ENCODE assay signal across 31 cellular contexts in genomic region chr1:102219463-102219862, GRCh38.
DNase-seq lines count a peak whose midpoint lies in the region; ATAC-seq and TF ChIP-seq lines count a peak whose summit lies in the region.
"Had no signal": no experiment of that assay in that cellular context is flagged by ENCODE, and none has a peak within 500 bp of the region (broad histone marks: within the 10 kb centered on the region; RNA-seq: fewer than 3 reads in every experiment).

No MANE protein-coding gene starts in this region.

- H3K27ac ChIP-seq in KMS-11: no peak overlapping the region; the same call in 1 of the 2 replicates
- H3K27ac ChIP-seq: BLaER1, brain microvascular endothelial cell, esophagus squamous epithelium, foreskin keratinocyte, heart left ventricle, left lung, ovary had no signal

- H3K79me2 ChIP-seq in KMS-11 (ENCODE audit: insufficient read depth, low read depth): no peaks in the 10 kb centered on the region

- H3K27me3 ChIP-seq in KMS-11 (ENCODE audit: insufficient read depth, low read depth): no peaks in the 10 kb centered on the region
- H3K27me3 ChIP-seq: BLaER1, brain microvascular endothelial cell, esophagus squamous epithelium, foreskin keratinocyte, heart left ventricle, left lung, ovary had no signal

- H3K4me3 ChIP-seq in KMS-11 (IDR thresholded peaks at IDR 0.05; ENCODE audit: insufficient read depth, low read depth, low read length): no peak overlapping the region
- H3K4me3 ChIP-seq: BLaER1, esophagus squamous epithelium, heart left ventricle, left lung, ovary had no signal

- peak overlapping the region; percentile 57 for H3K4me2 ChIP-seq in KMS-11
- H3K4me2 ChIP-seq: BLaER1 had no signal

- TF ChIP-seq CTCF in KMS-11 (conservative IDR thresholded peaks at IDR 0.05; ENCODE audit: low read depth, low read length): no peak

- no peaks in the 10 kb centered on the region for H4K20me1 ChIP-seq in KMS-11 (ENCODE audit: insufficient read depth)
- H4K20me1 ChIP-seq: BLaER1 had no signal

- H3K4me1 ChIP-seq in KMS-11 (ENCODE audit: low read depth, poor library complexity, severe bottlenecking): peaks cover 16% of the 10 kb centered on the region
- H3K4me1 ChIP-seq: BLaER1, esophagus squamous epithelium, foreskin keratinocyte, heart left ventricle, left lung had no signal

- H3K9ac ChIP-seq in KMS-11: no peak overlapping the region
- H3K9ac ChIP-seq: BLaER1 had no signal

- no peaks in the 10 kb centered on the region for H3K36me3 ChIP-seq in KMS-11 (ENCODE audit: insufficient read depth)
- H3K36me3 ChIP-seq: BLaER1, brain microvascular endothelial cell, esophagus squamous epithelium, heart left ventricle, left lung, ovary had no signal

- peak overlapping the region; percentile 53 for H2AFZ ChIP-seq in KMS-11 (ENCODE audit: low read depth)

- DNase-seq in activated naive CD4-positive, alpha-beta T cell (lab: John Stamatoyannopoulos, UW): no peak
- DNase-seq in NCI-H1417 (lab: John Stamatoyannopoulos, UW): no peak
- DNase-seq in AML-193 (lab: John Stamatoyannopoulos, UW): no peak
- DNase-seq: activated CD4-positive, CD25-positive, alpha-beta regulatory T cell treated with anti-CD3 and anti-CD28 coated beads, Interleukin-2, amount 50 U/mL, for 72 hours; activated T-cell treated with anti-CD3 and anti-CD28 coated beads for 4 hours; amygdala; brain microvascular endothelial cell; cerebellar nuclear complex; dermis blood vessel endothelial cell; DMS153; esophagus squamous epithelium; foreskin keratinocyte; H9; heart left ventricle; islet precursor cell; left lung; NCI-H1048; NCI-H1694; NCI-H446 treated with DMSO at 0.1 percent for 48 hours; NCI-H82; ovary; SIG-M5; stimulated activated CD4-positive, alpha-beta T cell treated with anti-CD3 and anti-CD28 coated beads, Interleukin-15, amount 100 ng/mL, for 24 hours; trophoblast cell had no signal

- ATAC-seq in GM18867 (IDR thresholded peaks at IDR 0.05; ENCODE audit: unreplicated experiment): peak; percentile 74
- ATAC-seq in GM21528 (IDR thresholded peaks at IDR 0.05; ENCODE audit: low FRiP score, unreplicated experiment): peak; percentile 55
- ATAC-seq in HG02981 (IDR thresholded peaks at IDR 0.05; ENCODE audit: unreplicated experiment): peak; percentile 65
- no peak for ATAC-seq in GM19397 (IDR thresholded peaks at IDR 0.05; ENCODE audit: unreplicated experiment)
- ATAC-seq: foreskin keratinocyte; heart left ventricle; left lung; stimulated activated memory B cell treated with anti-CD40 and anti-IgM and Interleukin-4, amounts not matched to agents 10 μg/mL and 1 μg/mL and 100 μg/mL, for 72 hours had no signal
